In the genomic region with DNA sequence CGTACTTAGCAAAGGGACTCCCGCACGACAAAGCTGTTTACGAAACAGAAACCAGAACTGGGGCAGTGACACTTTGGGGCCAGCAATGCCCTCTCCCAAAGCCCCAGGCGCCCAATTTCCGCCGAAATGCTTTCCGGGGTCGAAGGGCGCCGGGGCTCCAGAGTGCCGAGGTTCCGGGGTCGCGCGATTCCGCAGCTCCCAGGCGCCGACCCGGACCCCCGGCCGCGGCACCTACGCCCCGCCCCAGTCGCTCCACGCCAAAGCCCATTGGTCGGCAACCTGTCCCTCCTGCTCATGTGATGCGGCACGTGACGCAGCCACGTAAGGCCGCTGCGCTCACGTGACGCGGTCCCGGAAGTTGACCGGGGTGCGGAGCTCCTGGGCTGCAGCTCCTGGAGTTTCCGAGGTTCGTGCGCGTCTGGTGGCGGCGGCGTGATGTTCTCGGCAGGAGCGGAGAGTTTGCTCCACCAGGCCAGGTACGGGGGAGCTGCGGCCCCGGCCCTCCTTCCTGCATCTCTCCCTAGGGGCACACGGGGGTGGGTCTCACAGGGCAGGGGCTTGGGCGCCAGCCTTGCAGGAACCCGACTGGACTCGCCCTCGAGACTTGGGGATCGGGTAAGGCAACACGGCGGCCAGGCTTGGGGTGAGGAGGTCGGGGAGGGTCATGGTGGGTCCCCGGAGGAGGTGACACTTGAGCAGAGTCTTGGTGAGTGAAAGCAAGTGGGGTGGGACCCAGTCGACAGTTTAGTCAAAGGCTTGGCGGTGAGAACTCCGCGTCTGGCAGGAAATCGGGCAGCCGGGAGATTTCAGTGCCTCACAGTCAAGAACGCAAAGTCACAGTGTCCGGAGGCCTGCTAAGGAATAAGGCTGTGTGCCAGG, we compare ENCODE assay signal across 1 cellular context.
A peak's percentile ranks its signal among the peaks of the same experiment; 100 is the strongest.
TF ChIP-seq lines count a peak whose summit lies in the region.

A gene with protein sequence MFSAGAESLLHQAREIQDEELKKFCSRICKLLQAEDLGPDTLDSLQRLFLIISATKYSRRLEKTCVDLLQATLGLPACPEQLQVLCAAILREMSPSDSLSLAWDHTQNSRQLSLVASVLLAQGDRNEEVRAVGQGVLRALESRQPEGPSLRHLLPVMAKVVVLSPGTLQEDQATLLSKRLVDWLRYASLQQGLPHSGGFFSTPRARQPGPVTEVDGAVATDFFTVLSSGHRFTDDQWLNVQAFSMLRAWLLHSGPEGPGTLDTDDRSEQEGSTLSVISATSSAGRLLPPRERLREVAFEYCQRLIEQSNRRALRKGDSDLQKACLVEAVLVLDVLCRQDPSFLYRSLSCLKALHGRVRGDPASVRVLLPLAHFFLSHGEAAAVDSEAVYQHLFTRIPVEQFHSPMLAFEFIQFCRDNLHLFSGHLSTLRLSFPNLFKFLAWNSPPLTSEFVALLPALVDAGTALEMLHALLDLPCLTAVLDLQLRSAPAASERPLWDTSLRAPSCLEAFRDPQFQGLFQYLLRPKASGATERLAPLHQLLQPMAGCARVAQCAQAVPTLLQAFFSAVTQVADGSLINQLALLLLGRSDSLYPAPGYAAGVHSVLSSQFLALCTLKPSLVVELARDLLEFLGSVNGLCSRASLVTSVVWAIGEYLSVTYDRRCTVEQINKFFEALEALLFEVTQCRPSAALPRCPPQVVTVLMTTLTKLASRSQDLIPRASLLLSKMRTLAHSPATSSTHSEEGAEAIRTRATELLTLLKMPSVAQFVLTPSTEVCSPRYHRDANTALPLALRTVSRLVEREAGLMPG (plus strand): TSS at position 343 of the 879 bp plus-strand sequence. CDS start 93 bp downstream, at position 436.

TF ChIP-seq in SK-N-SH, 30 proteins besides CTCF, POLR2A, EP300 and RAD21 (continued from another document):
- TF ChIP-seq, protein P1, sequence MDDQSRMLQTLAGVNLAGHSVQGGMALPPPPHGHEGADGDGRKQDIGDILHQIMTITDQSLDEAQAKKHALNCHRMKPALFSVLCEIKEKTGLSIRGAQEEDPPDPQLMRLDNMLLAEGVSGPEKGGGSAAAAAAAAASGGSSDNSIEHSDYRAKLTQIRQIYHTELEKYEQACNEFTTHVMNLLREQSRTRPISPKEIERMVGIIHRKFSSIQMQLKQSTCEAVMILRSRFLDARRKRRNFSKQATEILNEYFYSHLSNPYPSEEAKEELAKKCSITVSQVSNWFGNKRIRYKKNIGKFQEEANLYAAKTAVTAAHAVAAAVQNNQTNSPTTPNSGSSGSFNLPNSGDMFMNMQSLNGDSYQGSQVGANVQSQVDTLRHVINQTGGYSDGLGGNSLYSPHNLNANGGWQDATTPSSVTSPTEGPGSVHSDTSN (IDR thresholded peaks at IDR 0.05): peak; percentile 99
- TF ChIP-seq RXRA (IDR thresholded peaks at IDR 0.05; ENCODE audit: borderline replicate concordance, low read depth) (no peak), MEF2A (IDR thresholded peaks at IDR 0.05; ENCODE audit: borderline replicate concordance, low read depth) (no peak; the same call in 1 of the 2 replicates), FOSL2 (IDR thresholded peaks at IDR 0.05; ENCODE audit: borderline replicate concordance, low read depth) (no peak; the same call in 1 of the 2 replicates), NFIC (IDR thresholded peaks at IDR 0.05; ENCODE audit: borderline replicate concordance) (peak; percentile 53), ELF1 (IDR thresholded peaks at IDR 0.05) (peak; percentile 99), JUND (IDR thresholded peaks at IDR 0.05) (no peak; the same call in 1 of the 2 replicates), NRF1 (IDR thresholded peaks at IDR 0.05; ENCODE audit: low read depth, low read length) (no peak), SIN3A (IDR thresholded peaks at IDR 0.05; ENCODE audit: borderline replicate concordance, low read depth, low read length) (peak; percentile 99)
- TF ChIP-seq, protein P2, sequence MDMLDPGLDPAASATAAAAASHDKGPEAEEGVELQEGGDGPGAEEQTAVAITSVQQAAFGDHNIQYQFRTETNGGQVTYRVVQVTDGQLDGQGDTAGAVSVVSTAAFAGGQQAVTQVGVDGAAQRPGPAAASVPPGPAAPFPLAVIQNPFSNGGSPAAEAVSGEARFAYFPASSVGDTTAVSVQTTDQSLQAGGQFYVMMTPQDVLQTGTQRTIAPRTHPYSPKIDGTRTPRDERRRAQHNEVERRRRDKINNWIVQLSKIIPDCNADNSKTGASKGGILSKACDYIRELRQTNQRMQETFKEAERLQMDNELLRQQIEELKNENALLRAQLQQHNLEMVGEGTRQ (IDR thresholded peaks at IDR 0.05; ENCODE audit: borderline replicate concordance, low read depth, low read length): peak; percentile 100
- TF ChIP-seq, protein P3, sequence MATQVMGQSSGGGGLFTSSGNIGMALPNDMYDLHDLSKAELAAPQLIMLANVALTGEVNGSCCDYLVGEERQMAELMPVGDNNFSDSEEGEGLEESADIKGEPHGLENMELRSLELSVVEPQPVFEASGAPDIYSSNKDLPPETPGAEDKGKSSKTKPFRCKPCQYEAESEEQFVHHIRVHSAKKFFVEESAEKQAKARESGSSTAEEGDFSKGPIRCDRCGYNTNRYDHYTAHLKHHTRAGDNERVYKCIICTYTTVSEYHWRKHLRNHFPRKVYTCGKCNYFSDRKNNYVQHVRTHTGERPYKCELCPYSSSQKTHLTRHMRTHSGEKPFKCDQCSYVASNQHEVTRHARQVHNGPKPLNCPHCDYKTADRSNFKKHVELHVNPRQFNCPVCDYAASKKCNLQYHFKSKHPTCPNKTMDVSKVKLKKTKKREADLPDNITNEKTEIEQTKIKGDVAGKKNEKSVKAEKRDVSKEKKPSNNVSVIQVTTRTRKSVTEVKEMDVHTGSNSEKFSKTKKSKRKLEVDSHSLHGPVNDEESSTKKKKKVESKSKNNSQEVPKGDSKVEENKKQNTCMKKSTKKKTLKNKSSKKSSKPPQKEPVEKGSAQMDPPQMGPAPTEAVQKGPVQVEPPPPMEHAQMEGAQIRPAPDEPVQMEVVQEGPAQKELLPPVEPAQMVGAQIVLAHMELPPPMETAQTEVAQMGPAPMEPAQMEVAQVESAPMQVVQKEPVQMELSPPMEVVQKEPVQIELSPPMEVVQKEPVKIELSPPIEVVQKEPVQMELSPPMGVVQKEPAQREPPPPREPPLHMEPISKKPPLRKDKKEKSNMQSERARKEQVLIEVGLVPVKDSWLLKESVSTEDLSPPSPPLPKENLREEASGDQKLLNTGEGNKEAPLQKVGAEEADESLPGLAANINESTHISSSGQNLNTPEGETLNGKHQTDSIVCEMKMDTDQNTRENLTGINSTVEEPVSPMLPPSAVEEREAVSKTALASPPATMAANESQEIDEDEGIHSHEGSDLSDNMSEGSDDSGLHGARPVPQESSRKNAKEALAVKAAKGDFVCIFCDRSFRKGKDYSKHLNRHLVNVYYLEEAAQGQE (IDR thresholded peaks at IDR 0.05; ENCODE audit: low read depth, low read length): 0 out of 2 replicates have a peak, but pooled peaks have one; percentile 42
- TF ChIP-seq, protein P4, sequence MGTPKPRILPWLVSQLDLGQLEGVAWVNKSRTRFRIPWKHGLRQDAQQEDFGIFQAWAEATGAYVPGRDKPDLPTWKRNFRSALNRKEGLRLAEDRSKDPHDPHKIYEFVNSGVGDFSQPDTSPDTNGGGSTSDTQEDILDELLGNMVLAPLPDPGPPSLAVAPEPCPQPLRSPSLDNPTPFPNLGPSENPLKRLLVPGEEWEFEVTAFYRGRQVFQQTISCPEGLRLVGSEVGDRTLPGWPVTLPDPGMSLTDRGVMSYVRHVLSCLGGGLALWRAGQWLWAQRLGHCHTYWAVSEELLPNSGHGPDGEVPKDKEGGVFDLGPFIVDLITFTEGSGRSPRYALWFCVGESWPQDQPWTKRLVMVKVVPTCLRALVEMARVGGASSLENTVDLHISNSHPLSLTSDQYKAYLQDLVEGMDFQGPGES (IDR thresholded peaks at IDR 0.05; ENCODE audit: low read depth, low read length): peak; percentile 83
- TF ChIP-seq, protein P5, sequence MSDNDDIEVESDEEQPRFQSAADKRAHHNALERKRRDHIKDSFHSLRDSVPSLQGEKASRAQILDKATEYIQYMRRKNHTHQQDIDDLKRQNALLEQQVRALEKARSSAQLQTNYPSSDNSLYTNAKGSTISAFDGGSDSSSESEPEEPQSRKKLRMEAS (IDR thresholded peaks at IDR 0.05; ENCODE audit: low read depth): peak; percentile 89
- TF ChIP-seq, protein P6, sequence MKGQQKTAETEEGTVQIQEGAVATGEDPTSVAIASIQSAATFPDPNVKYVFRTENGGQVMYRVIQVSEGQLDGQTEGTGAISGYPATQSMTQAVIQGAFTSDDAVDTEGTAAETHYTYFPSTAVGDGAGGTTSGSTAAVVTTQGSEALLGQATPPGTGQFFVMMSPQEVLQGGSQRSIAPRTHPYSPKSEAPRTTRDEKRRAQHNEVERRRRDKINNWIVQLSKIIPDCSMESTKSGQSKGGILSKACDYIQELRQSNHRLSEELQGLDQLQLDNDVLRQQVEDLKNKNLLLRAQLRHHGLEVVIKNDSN (IDR thresholded peaks at IDR 0.05; ENCODE audit: borderline replicate concordance, low read depth): peak; percentile 100
